ENCODE assay signal across 28 cellular contexts in the genomic region with DNA sequence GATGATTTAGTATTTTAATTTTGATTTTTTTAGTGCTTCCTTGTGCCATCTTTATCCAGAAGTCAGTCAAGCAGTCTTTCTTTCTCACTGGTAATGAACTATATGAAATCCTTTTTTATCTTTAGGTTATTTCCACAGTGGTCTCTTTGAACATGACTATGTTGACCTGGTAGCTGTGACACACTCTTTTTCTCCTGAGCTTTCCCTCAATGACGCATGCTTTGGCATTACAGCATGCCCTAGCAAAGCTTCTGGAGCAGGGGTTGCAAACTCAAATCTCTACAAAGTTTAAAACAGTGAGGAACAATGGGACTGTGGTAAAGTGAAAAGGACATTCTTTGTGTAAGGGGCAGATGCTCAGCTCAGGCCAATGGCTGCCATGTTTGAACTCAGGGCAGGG. TPM values are rescaled to one million over a fixed set of nuclear protein-coding genes. Genes with fewer than 3 reads are reported as not detected.
DNase-seq lines count a peak whose midpoint lies in the region; ATAC-seq and TF ChIP-seq lines count a peak whose summit lies in the region.
"Had no signal": no experiment of that assay in that cellular context is flagged by ENCODE, and none has a peak within 500 bp of the region (broad histone marks: within the 10 kb centered on the region; RNA-seq: fewer than 3 reads in every experiment).

No MANE protein-coding gene starts in this region.

- no peak overlapping the region for H3K4me3 ChIP-seq in AG09309 (ENCODE audit: control insufficient read depth, low read depth, low read length)
- H3K4me3 ChIP-seq in BE2C (ENCODE audit: low read depth, low read length) = no peak overlapping the region
- no peak overlapping the region for H3K4me3 ChIP-seq in spleen
- H3K4me3 ChIP-seq: GM12878, lung, ovary, upper lobe of left lung had no signal

- H3K36me3 ChIP-seq in BE2C (no peaks in the 10 kb centered on the region), spleen (no peaks in the 10 kb centered on the region)
- H3K36me3 ChIP-seq: ovary, upper lobe of left lung had no signal

- H3K27me3 ChIP-seq in BE2C = peaks cover 16% of the 10 kb centered on the region
- peaks cover 0 to 12% (median 0%) of the 10 kb centered on the region in 7 donors for H3K27me3 ChIP-seq in spleen (replicated peaks in 1 of 7)
- H3K27me3 ChIP-seq: ovary, upper lobe of left lung had no signal

- no peak overlapping the region for H3K4me3 Mint-ChIP-seq in T-helper 17 cell
- H3K4me3 Mint-ChIP-seq: HFFc6, nephron had no signal

- no peak for ATAC-seq in T-helper 17 cell
- ATAC-seq: activated naive CD4-positive, alpha-beta T cell treated with anti-CD3 and anti-CD28 coated beads, Interleukin-2, amount 50 U/mL, for 72 hours; GM12878 had no signal

- peak; percentile 34 for DNase-seq in AG09309 (ENCODE audit: low read depth)
- peak; percentile 17 for DNase-seq in HCEC 1CT
- DNase-seq in astrocyte of the hippocampus (ENCODE audit: low read depth, low spot score) = peak; percentile 13
- DNase-seq in glomerular visceral epithelial cell (ENCODE audit: extremely low spot score) = peak; percentile 23
- no peak for DNase-seq in BE2C
- no peak for DNase-seq in NCI-H748 treated with DMSO at 0.1 percent for 48 hours (lab: John Stamatoyannopoulos, UW)
- DNase-seq in T-helper 17 cell = no peak
- no peak for DNase-seq in spleen
- DNase-seq: activated CD4-positive, alpha-beta T cell treated with anti-CD3 and anti-CD28 coated beads for 4 hours; aorta; C1 segment of cervical spinal cord; COR-L47; DMS79; head of caudate nucleus; HFFc6; NCI-H446; ovary; retina; small intestine; stimulated activated CD4-positive, alpha-beta T cell treated with anti-CD3 and anti-CD28 coated beads, Interleukin-2, amount 100 ng/mL, for 24 hours; substantia nigra; upper lobe of left lung had no signal

- peaks cover 22% of the 10 kb centered on the region for H3K27me3 Mint-ChIP-seq in T-helper 17 cell

- H3K4me1 Mint-ChIP-seq in T-helper 17 cell = peaks cover 3% of the 10 kb centered on the region
- H3K4me1 Mint-ChIP-seq: nephron had no signal

- intact Hi-C loops in spleen (cut with DNase I; ENCODE audit: low total_unique reads) = loop anchor here (10.0 kb wide), 1 partner anchor 168 kb away; a partner anchor contains a TSS

- TF ChIP-seq POLR2A in spleen (IDR thresholded peaks at IDR 0.05) = no peak

- H3K4me1 ChIP-seq in BE2C = no peaks in the 10 kb centered on the region
- H3K4me1 ChIP-seq in spleen = peaks cover 0 to 14% (median 0%) of the 10 kb centered on the region in 6 donors

- H3K9me3 ChIP-seq in BE2C (0 out of 2 replicates have a peak, but pooled peaks cover 4% of the 10 kb centered on the region), T-helper 17 cell (ENCODE audit: control insufficient read depth, low read length, poor library complexity, severe bottlenecking) (no peaks in the 10 kb centered on the region), spleen (peaks cover 0 to 5% (median 0%) of the 10 kb centered on the region in 8 donors)
- H3K9me3 ChIP-seq: ovary, upper lobe of left lung had no signal

- H3K36me3 Mint-ChIP-seq in T-helper 17 cell (ENCODE audit: low read depth) = no peaks in the 10 kb centered on the region
- H3K36me3 Mint-ChIP-seq: activated naive CD4-positive, alpha-beta T cell treated with anti-CD3 and anti-CD28 coated beads, Interleukin-2, amount 50 U/mL, for 72 hours had no signal

- no peak for TF ChIP-seq CTCF in AG09309 (IDR thresholded peaks at IDR 0.05; ENCODE audit: control insufficient read depth, insufficient read depth, low read depth, low read length, missing control alignments)
- TF ChIP-seq CTCF in BE2C (IDR thresholded peaks at IDR 0.05; ENCODE audit: low read depth, low read length) = no peak
- no peak for TF ChIP-seq CTCF in spleen (IDR thresholded peaks at IDR 0.05 in 8 of 11, conservative IDR thresholded peaks at IDR 0.05 in 3 of 11)

- no peak overlapping the region for H3K27ac Mint-ChIP-seq in T-helper 17 cell
- H3K27ac Mint-ChIP-seq: activated naive CD4-positive, alpha-beta T cell treated with anti-CD3 and anti-CD28 coated beads, Interleukin-2, amount 50 U/mL, for 72 hours; HFFc6 had no signal

- 75 to 96% (median 93%) methylated on average over 1 of the region's 1 CpG for WGBS in spleen, 5 donors

- H3K27ac ChIP-seq in spleen = no peak overlapping the region
- H3K27ac ChIP-seq: KMS-11, ovary, upper lobe of left lung, VCaP had no signal

RNA-seq across cellular contexts. Expression of a gene that starts 4.5 kb away (rescaled TPM):
- not detected for polyA plus RNA-seq in BE2C (2012; ENCODE audit: insufficient read depth, insufficient read length, low read depth)
- total RNA-seq in T-helper 17 cell (1 to 10 TPM; 3.3 to 6.3 TPM), spleen (10 to 100 TPM; 20.4 to 34.4 (median 27.9) TPM)
- 10 to 100 TPM in 1 of 3 donors, 1 to 10 TPM in 2; 7.1 to 12.2 (median 9.7) TPM for polyA plus RNA-seq in spleen

Comparison
In these comparisons a context has a peak if more than half of its experiments do, and no peak if none do; other contexts are left out.
1. DNase-seq: peak in AG09309 (single experiment), HCEC 1CT (single experiment), astrocyte of the hippocampus (single experiment) and glomerular visceral epithelial cell (single experiment); none in BE2C (single experiment), NCI-H748 treated with DMSO at 0.1 percent for 48 hours (single experiment), T-helper 17 cell (0 of 3) and spleen (single experiment).